ENCODE assay signal across 13 cellular contexts in genomic region chr3:85576801-85577200, GRCh38.
"Had no signal": no experiment of that assay in that cellular context is flagged by ENCODE, and none has a peak within 500 bp of the region (broad histone marks: within the 10 kb centered on the region; RNA-seq: fewer than 3 reads in every experiment).

No MANE protein-coding gene starts in this region.

- H3K9me3 ChIP-seq: esophagus muscularis mucosa, right lobe of liver, uterus had no signal

- ATAC-seq: activated CD8-positive, alpha-beta T cell treated with anti-CD3 and anti-CD28 coated beads for 36 hours; activated T-cell treated with anti-CD3 and anti-CD28 coated beads, Interleukin-2, amount 50 U/mL, for 4 hours; activated T-helper 17 cell treated with anti-CD3 and anti-CD28 coated beads, Interleukin-2, amount 50 U/mL, for 72 hours; left colon; naive thymus-derived CD8-positive, alpha-beta T cell; stimulated activated naive CD8-positive, alpha-beta T cell treated with anti-CD3 and anti-CD28 coated beads, Interleukin-15, Interleukin-2, amounts not matched to agents 100 U/mL and 50 U/mL, for 24 hours had no signal

- H3K36me3 ChIP-seq: esophagus muscularis mucosa, right lobe of liver, uterus had no signal

- H3K27me3 ChIP-seq: esophagus muscularis mucosa, foreskin keratinocyte, right lobe of liver, uterus had no signal

- H3K4me3 ChIP-seq: esophagus muscularis mucosa, right lobe of liver, uterus had no signal

- DNase-seq: activated B cell treated with CpG ODN at 0.5 μM for 24 hours; amniotic stem cell; central memory CD4-positive, alpha-beta T cell had no signal

- H3K27ac ChIP-seq: esophagus muscularis mucosa, foreskin keratinocyte, right lobe of liver, uterus had no signal

- H3K4me1 ChIP-seq: esophagus muscularis mucosa, foreskin keratinocyte, right lobe of liver, uterus had no signal
